8 cellular contexts compared by ENCODE assay signal in the genomic region with DNA sequence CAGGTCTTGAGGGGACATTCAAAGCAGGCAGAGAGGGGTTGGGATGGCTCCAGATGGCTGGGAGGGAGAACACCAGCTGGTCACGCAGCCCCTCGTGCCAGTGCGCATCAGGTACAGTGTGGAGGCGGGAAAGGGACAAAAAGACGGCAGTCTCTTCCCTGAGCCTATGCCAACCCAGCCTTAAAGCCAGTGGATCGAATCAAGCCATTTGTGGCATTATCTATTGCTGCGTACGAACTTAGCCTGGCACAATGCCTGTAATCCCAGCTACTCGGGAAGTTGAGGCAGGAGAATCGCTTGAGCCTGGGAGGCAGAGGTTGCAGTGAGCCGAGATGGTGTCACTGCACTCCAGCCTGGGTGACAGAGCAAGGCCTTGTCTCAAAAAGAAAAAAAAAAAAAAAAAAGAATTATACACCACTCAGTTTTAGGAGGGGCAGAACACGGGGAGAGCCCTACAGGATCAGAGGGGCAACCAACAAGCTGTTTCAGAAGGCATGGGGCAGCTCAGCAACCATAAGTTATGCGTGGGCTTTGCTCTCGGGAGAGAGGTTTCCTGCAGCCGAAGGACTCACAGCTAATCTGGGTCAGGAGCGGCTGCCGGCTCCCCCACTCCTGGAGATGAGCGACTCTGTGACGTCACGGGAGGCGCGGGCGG. TPM values are rescaled to one million over a fixed set of nuclear protein-coding genes. Genes with fewer than 3 reads are reported as not detected.
DNase-seq lines count a peak whose midpoint lies in the region; ATAC-seq and TF ChIP-seq lines count a peak whose summit lies in the region.

No MANE protein-coding gene starts in this region.

- no peaks in the 10 kb centered on the region for H3K27me3 Mint-ChIP-seq in activated CD4-positive, alpha-beta T cell treated with anti-CD3 and anti-CD28 coated beads, Interleukin-2, amount 10 ng/mL, durations not matched to agents 24 days and 14 days

- H3K9me3 ChIP-seq in ectodermal cell (ENCODE audit: control insufficient read depth, low read length) (no peaks in the 10 kb centered on the region), lung (ENCODE audit: control insufficient read depth in 2 of 2, insufficient read depth in 1 of 2, low read length in 1 of 2) (no peaks in the 10 kb centered on the region)

- 39 to 40% methylated on average over 23 of the region's 23 CpGs for WGBS in ectodermal cell, 2 experiments
- WGBS in lung, 2 donors = 29 to 35% methylated on average over 23 of the region's 23 CpGs

- DNase-seq in AG04449 (ENCODE audit: low read depth, low spot score) (peak; percentile 40), NCI-H1105 treated with DMSO at 0.1 percent for 48 hours (lab: John Stamatoyannopoulos, UW) (peak; percentile 27), lung (ENCODE audit: low spot score) (peak; percentile 96)
- no peak for DNase-seq in activated CD4-positive, alpha-beta T cell treated with anti-CD3 and anti-CD28 coated beads, Interleukin-2, amount 10 ng/mL, durations not matched to agents 24 days and 14 days
- DNase-seq in stimulated activated CD4-positive, alpha-beta T cell treated with anti-CD3 and anti-CD28 coated beads, TNF-alpha, amount 100 ng/mL, for 4 hours (ENCODE audit: low read depth in 3 of 3) = peak in 2 of 3 experiments; percentile 87 to 92

- peak overlapping the region; percentile 99 for H3K4me3 Mint-ChIP-seq in activated CD4-positive, alpha-beta T cell treated with anti-CD3 and anti-CD28 coated beads, Interleukin-2, amount 10 ng/mL, durations not matched to agents 24 days and 14 days

- H3K27ac Mint-ChIP-seq in activated CD4-positive, alpha-beta T cell treated with anti-CD3 and anti-CD28 coated beads, Interleukin-2, amount 10 ng/mL, durations not matched to agents 24 days and 14 days = peak overlapping the region; percentile 99

- peaks cover 28% of the 10 kb centered on the region for H3K36me3 Mint-ChIP-seq in activated CD4-positive, alpha-beta T cell treated with anti-CD3 and anti-CD28 coated beads, Interleukin-2, amount 10 ng/mL, durations not matched to agents 24 days and 14 days (ENCODE audit: low read depth)

- POLR2A ChIA-PET in AG04449 (lab: Yijun Ruan, JAX) = interaction anchor here (0.6 to 1.3 kb wide), 4 partner anchors 10 to 825 kb away, joined by 3 to 5 read pairs (median 3); no protein-coding TSS in a partner anchor

- peaks cover 27% of the 10 kb centered on the region for H3K4me1 Mint-ChIP-seq in activated CD4-positive, alpha-beta T cell treated with anti-CD3 and anti-CD28 coated beads, Interleukin-2, amount 10 ng/mL, durations not matched to agents 24 days and 14 days

- H3K9me3 Mint-ChIP-seq in activated CD4-positive, alpha-beta T cell treated with anti-CD3 and anti-CD28 coated beads, Interleukin-2, amount 10 ng/mL, durations not matched to agents 24 days and 14 days = no peaks in the 10 kb centered on the region

- ATAC-seq in GM18519 (IDR thresholded peaks at IDR 0.05; ENCODE audit: low FRiP score, unreplicated experiment) (peak; percentile 89), lung (ENCODE audit: insufficient read depth, low FRiP score) (no peak), HG03045 (IDR thresholded peaks at IDR 0.05; ENCODE audit: unreplicated experiment) (no peak)

- peak overlapping the region; percentile 98 for H3K4me3 ChIP-seq in AG04449 (ENCODE audit: low read depth, low read length)
- peak overlapping the region; percentile 84 for H3K4me3 ChIP-seq in ectodermal cell (ENCODE audit: insufficient read depth, low read depth, low read length)
- no peak overlapping the region for H3K4me3 ChIP-seq in lung

- TF ChIP-seq CTCF in AG04449 (IDR thresholded peaks at IDR 0.05; ENCODE audit: insufficient read depth, low read length, missing control alignments) = no peak
- TF ChIP-seq CTCF in lung (IDR thresholded peaks at IDR 0.05; ENCODE audit: control extremely low read depth, extremely low read depth) = no peak

- H3K27ac ChIP-seq in ectodermal cell (ENCODE audit: insufficient read depth, low read depth, low read length, poor library complexity, severe bottlenecking) = peak overlapping the region; percentile 75
- H3K27ac ChIP-seq in lung (ENCODE audit: low read depth in 1 of 2, low read length in 1 of 2) = peak overlapping the region; percentile 93 to 95

- intact Hi-C loops in activated CD4-positive, alpha-beta T cell treated with anti-CD3 and anti-CD28 coated beads, Interleukin-2, amount 10 ng/mL, durations not matched to agents 24 days and 14 days (cut with micrococcal nuclease) = loop anchor here (1.0 to 2.0 kb wide), 4 partner anchors 23 to 318 kb away; partner anchors contain the start of genes BRAF, MKRN1 and MRPS33

- H3K4me1 ChIP-seq in ectodermal cell (ENCODE audit: control insufficient read depth, insufficient read depth, low read length) = peaks cover 15% of the 10 kb centered on the region
- H3K4me1 ChIP-seq in lung (ENCODE audit: control insufficient read depth in 2 of 2, insufficient read depth in 2 of 2, low read length in 2 of 2) = peaks cover 9 to 10% of the 10 kb centered on the region in 2 donors

- no peaks in the 10 kb centered on the region for H3K27me3 ChIP-seq in ectodermal cell (ENCODE audit: control insufficient read depth, insufficient read depth, low read length, poor library complexity, severe bottlenecking)
- H3K27me3 ChIP-seq in lung (ENCODE audit: control insufficient read depth, insufficient read depth) = no peaks in the 10 kb centered on the region

- no peaks in the 10 kb centered on the region for H3K36me3 ChIP-seq in ectodermal cell (ENCODE audit: control insufficient read depth, insufficient read depth, low read length)
- H3K36me3 ChIP-seq in lung (ENCODE audit: control insufficient read depth in 2 of 2, insufficient read depth in 2 of 2, low read length in 2 of 2) = peaks cover 0 to 2% of the 10 kb centered on the region in 2 donors

- CTCF ChIA-PET in AG04449 (lab: Yijun Ruan, JAX) = interaction anchor here (1.1 to 1.4 kb wide), 3 partner anchors 21 to 220 kb away, joined by 3 read pairs; no protein-coding TSS in a partner anchor

RNA-seq across cellular contexts. Expression of gene NDUFB2, which starts 0.4 kb away (rescaled TPM):
- 183 and 192 TPM in 2 replicates for total RNA-seq in activated CD4-positive, alpha-beta T cell treated with anti-CD3 and anti-CD28 coated beads, Interleukin-2, amount 10 ng/mL, durations not matched to agents 24 days and 14 days
- 182 TPM for polyA plus RNA-seq in ectodermal cell (2013, experiment 1 of 4)
- 170 TPM for polyA plus RNA-seq in ectodermal cell (2013, experiment 2 of 4)
- 207 TPM for polyA plus RNA-seq in ectodermal cell (2013, experiment 3 of 4)
- polyA plus RNA-seq in ectodermal cell (2013, experiment 4 of 4) = 207 TPM
- 100 to 1,000 TPM in 1 of 2 donors, 10 to 100 TPM in 1; 52.3 to 192 TPM for total RNA-seq in lung
- 100 to 1,000 TPM; 188 to 327 TPM for polyA plus RNA-seq in lung

RNA-seq across cellular contexts. Expression of gene ADCK2, which starts 23.4 kb away (rescaled TPM):
- total RNA-seq in activated CD4-positive, alpha-beta T cell treated with anti-CD3 and anti-CD28 coated beads, Interleukin-2, amount 10 ng/mL, durations not matched to agents 24 days and 14 days = 22.9 and 28.1 TPM in 2 replicates
- 6.5 TPM for polyA plus RNA-seq in ectodermal cell (2013, experiment 1 of 4)
- 7.2 TPM for polyA plus RNA-seq in ectodermal cell (2013, experiment 2 of 4)
- polyA plus RNA-seq in ectodermal cell (2013, experiment 3 of 4) = 5.1 TPM
- polyA plus RNA-seq in ectodermal cell (2013, experiment 4 of 4) = 4.9 TPM
- 10 to 100 TPM; 11.3 to 27.0 TPM for total RNA-seq in lung
- polyA plus RNA-seq in lung = 10 to 100 TPM; 10.4 to 16.2 TPM

RNA-seq across cellular contexts. Expression of gene DENND2A, which starts 55.5 kb away (rescaled TPM):
- not detected in 2 replicates for total RNA-seq in activated CD4-positive, alpha-beta T cell treated with anti-CD3 and anti-CD28 coated beads, Interleukin-2, amount 10 ng/mL, durations not matched to agents 24 days and 14 days
- 35.7 TPM for polyA plus RNA-seq in ectodermal cell (2013, experiment 1 of 4)
- 40.2 TPM for polyA plus RNA-seq in ectodermal cell (2013, experiment 2 of 4)
- polyA plus RNA-seq in ectodermal cell (2013, experiment 3 of 4) = 24.3 TPM
- 29.5 TPM for polyA plus RNA-seq in ectodermal cell (2013, experiment 4 of 4)
- 10 to 100 TPM; 12.8 to 32.4 TPM for total RNA-seq in lung
- 1 to 10 TPM; 4.1 to 6.6 TPM for polyA plus RNA-seq in lung

Comparison
In these comparisons a context has a peak if more than half of its experiments do, and no peak if none do; other contexts are left out.
1. RNA of gene DENND2A, which starts 55.5 kb away (total RNA-seq): 12.8 to 32.4 TPM in lung; not detected in activated CD4-positive, alpha-beta T cell treated with anti-CD3 and anti-CD28 coated beads, Interleukin-2, amount 10 ng/mL, durations not matched to agents 24 days and 14 days; every median in the first group is over 10 times any median in the second.